In the genomic region with DNA sequence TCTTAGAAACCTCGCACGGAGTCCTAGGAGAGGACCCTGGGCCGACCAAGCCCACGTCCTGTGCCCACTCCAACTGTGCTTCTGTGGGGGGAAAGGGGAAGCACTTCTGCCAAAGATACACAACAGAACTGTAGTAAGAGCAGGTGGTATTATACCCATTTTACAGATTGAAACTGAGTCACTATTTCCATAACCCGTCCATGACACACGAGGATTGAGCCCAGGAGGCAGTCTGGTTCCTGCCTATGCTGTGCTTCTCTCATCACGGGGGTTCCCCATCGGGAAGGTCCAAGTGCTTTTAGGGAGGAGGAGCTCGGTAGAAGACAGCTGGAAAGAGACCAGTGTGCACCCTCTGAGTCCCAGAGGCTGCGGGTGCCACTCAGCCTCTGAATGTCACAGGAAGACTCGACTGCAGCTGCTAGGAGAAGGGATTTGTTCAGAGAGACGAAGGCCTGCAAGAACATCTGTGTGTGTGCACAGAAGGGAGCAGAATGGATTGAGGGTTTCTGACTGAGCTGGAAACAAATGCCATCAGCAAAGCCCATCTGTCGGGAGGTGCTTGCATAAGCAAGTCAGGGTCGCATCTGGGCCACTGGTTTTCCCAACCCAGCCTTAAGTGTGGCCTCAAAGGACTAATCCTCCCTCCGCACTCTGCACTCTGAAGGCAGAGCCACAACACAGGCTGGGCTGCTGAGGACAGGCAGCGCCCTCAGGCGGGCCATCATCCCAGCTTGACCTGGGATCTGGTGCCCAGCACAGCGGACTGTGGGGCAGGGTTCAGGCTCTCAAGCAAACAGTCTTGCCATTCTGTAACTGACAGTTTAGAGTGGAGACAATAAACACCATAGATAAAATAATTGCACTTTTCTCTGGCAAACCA, we compare ENCODE assay signal across 11 cellular contexts.
A peak's percentile ranks its signal among the peaks of the same experiment; 100 is the strongest.
DNase-seq lines count a peak whose midpoint lies in the region; ATAC-seq and TF ChIP-seq lines count a peak whose summit lies in the region.
"Had no signal": no experiment of that assay in that cellular context is flagged by ENCODE, and none has a peak within 500 bp of the region (broad histone marks: within the 10 kb centered on the region; RNA-seq: fewer than 3 reads in every experiment).

No MANE protein-coding gene starts in this region.

- H3K36me3 ChIP-seq in PC-3 (ENCODE audit: low read depth, low read length), result no peaks in the 10 kb centered on the region; the same call in none of the 2 replicates
- H3K36me3 ChIP-seq: heart left ventricle had no signal

- H3K27me3 ChIP-seq in PC-3 (ENCODE audit: low read length), result no peaks in the 10 kb centered on the region
- H3K27me3 ChIP-seq: heart left ventricle had no signal

- BruUV-seq in PC-3 (replicated peaks; lab: Mats Ljungman, UMichigan), result no TSS peak

- no peak for ATAC-seq in GM21526 (IDR thresholded peaks at IDR 0.05; ENCODE audit: low FRiP score, unreplicated experiment)
- no peak for ATAC-seq in GM18520 (IDR thresholded peaks at IDR 0.05; ENCODE audit: unreplicated experiment)
- no peak for ATAC-seq in PC-3
- ATAC-seq: heart left ventricle had no signal

- intact Hi-C loops in head of caudate nucleus (cut with DNase I) (no loop called here), PC-3 (cut with micrococcal nuclease) (no loop called here)

- no peak overlapping the region for H3K9ac ChIP-seq in PC-3 (ENCODE audit: low read length)

- no peak overlapping the region for H3K4me3 ChIP-seq in PC-3 (ENCODE audit: low read length)
- H3K4me3 ChIP-seq: heart left ventricle had no signal

- no peaks in the 10 kb centered on the region for H3F3A ChIP-seq in PC-3 (ENCODE audit: low read length, unreplicated experiment)

- no peaks in the 10 kb centered on the region for H3K9me2 ChIP-seq in PC-3 (replicated peaks; ENCODE audit: low read length)

- H3K4me1 ChIP-seq in PC-3 (ENCODE audit: insufficient read depth, low read length), result peaks cover 13% of the 10 kb centered on the region
- H3K4me1 ChIP-seq: heart left ventricle had no signal

- CTCF ChIA-PET in PC-3 (lab: Charles Lee), result no interaction called here

- DNase-seq in ELF-1 (ENCODE audit: low read depth, low spot score) (peak; percentile 86), NCI-H82 (lab: John Stamatoyannopoulos, UW) (peak; percentile 100), head of caudate nucleus (peak in 35 of 42 donors; percentile 15 to 79 (median 45)), putamen (ENCODE audit: low spot score) (peak; percentile 12), AG08396 (ENCODE audit: low spot score) (no peak), PC-3 (no peak)
- DNase-seq: activated effector memory CD4-positive, alpha-beta T cell treated with anti-CD3 and anti-CD28 coated beads, Interleukin-2, amount 50 U/mL, for 16 hours; heart left ventricle; stimulated activated naive CD4-positive, alpha-beta T cell treated with Interleukin-2 at 50 U/mL for 16 hours had no signal

- no peaks in the 10 kb centered on the region for H3K9me3 ChIP-seq in PC-3 (ENCODE audit: low read length)

- no peak overlapping the region for H2AFZ ChIP-seq in PC-3 (ENCODE audit: low read length)

- no peak overlapping the region for H3K27ac ChIP-seq in PC-3 (ENCODE audit: low read length)
- H3K27ac ChIP-seq: heart left ventricle had no signal

- POLR2A ChIA-PET in PC-3 (lab: Charles Lee; ENCODE audit: unreplicated experiment), result no interaction called here

- H4K20me1 ChIP-seq in PC-3 (ENCODE audit: low read length), result no peaks in the 10 kb centered on the region

- H3K4me2 ChIP-seq in PC-3 (ENCODE audit: low read length), result no peak overlapping the region

- no peak for TF ChIP-seq CTCF in PC-3 (conservative IDR thresholded peaks at IDR 0.05; ENCODE audit: low read depth, low read length)

- peaks cover 12% of the 10 kb centered on the region; the same call in 1 of the 2 replicates for H3K79me2 ChIP-seq in PC-3 (ENCODE audit: low read length)

Comparison
In these comparisons a context has a peak if more than half of its experiments do, and no peak if none do; other contexts are left out.
1. DNase-seq: peak in ELF-1 (single experiment), NCI-H82 (single experiment), head of caudate nucleus (35 of 42) and putamen (single experiment); none in AG08396 (single experiment) and PC-3 (single experiment).